ENCODE assay signal across 1 cellular context in the genomic region with DNA sequence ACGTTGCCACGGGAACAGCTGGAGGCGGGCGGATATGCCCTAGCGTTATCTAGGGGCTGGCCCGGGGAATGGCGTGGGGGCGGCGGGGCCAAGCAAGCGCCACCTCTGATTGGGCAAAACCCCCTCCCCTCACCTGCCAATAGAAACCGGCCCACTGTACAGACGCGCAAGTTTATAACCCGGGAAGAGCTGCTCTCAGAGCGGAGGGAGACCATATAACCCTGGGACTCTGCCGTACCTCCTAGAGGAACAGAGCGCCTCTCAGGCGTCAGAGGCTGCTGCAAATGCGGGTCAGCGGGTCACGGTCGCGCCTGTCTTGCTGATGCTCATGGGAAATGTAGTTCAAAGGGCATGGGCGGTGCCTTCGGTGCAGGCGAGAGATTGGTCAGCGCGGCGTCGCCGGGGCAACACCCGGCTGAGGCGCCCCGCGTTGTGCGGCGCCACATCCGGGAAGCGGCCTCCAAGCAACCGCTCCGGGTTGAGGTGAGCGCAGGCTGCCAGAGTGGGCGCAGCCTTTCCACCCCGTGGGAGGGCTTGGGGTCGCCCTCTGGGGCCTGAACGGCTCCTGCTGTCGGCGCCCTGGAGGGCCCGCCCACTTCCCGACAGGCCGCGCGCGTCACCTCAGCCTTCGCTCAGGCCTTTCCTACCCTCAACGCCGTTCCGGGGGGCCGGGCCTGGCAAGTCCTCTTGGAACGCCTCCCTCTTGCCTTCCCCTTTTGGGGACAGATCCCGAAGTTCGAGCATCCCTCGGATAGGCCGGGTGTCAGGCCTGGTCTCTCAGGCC.
TF ChIP-seq lines count a peak whose summit lies in the region.

Gene ZNF446 (plus strand): TSS at position 639 of the 784 bp plus-strand sequence. CDS start 867 bp downstream, outside the sequence.

TF ChIP-seq in A549, 52 proteins besides CTCF, POLR2A, EP300 and RAD21 (continued from another document):
- peak; percentile 45; the same call in 1 of the 2 replicates for TF ChIP-seq E2F6 (IDR thresholded peaks at IDR 0.05; ENCODE audit: borderline replicate concordance, low read depth)
- no peak for TF ChIP-seq KDM5A (IDR thresholded peaks at IDR 0.05)
- TF ChIP-seq JUN (IDR thresholded peaks at IDR 0.05), result peak in 1 of 2 experiments; percentile 88; a peak in 4 of 5 replicates
- peak; percentile 20; the same call in 1 of the 2 replicates for TF ChIP-seq POLR2AphosphoS2 (conservative IDR thresholded peaks at IDR 0.05; ENCODE audit: low read length)
- TF ChIP-seq, protein P1, sequence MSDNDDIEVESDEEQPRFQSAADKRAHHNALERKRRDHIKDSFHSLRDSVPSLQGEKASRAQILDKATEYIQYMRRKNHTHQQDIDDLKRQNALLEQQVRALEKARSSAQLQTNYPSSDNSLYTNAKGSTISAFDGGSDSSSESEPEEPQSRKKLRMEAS (IDR thresholded peaks at IDR 0.05), result peak; percentile 78
